10 cellular contexts compared by ENCODE assay signal in the genomic region with DNA sequence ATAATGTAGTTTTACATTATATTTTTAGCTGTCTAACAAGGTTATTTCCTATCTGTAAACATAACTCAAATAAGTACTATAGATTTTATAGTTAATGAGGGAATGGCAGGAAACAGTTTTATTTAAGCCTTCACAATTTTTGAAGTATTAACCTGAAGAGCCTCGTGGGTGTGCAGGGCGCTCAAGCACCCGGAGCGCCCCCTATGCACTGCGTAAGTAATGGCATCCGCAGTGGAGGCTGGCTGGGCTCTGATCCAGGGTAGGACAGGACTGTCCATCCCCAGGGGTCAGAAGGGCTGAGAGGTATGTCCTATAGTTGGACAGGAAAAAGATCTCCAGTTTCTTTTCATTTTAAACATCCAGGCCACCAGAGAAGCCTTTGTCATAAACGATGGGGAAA. TPM values are rescaled to one million over a fixed set of nuclear protein-coding genes. Genes with fewer than 3 reads are reported as not detected.
DNase-seq lines count a peak whose midpoint lies in the region; ATAC-seq, FAIRE-seq and TF ChIP-seq lines count a peak whose summit lies in the region.
"Had no signal": no experiment of that assay in that cellular context is flagged by ENCODE, and none has a peak within 500 bp of the region (broad histone marks: within the 10 kb centered on the region; RNA-seq: fewer than 3 reads in every experiment).

No MANE protein-coding gene starts in this region.

- no peaks in the 10 kb centered on the region for H4K20me1 ChIP-seq in DND-41 (ENCODE audit: insufficient read depth, low read length)
- no peaks in the 10 kb centered on the region for H4K20me1 ChIP-seq in astrocyte (ENCODE audit: insufficient read depth, low read length)

- H3K4me3 ChIP-seq in DND-41 (ENCODE audit: low read depth in 1 of 2, low read length in 2 of 2) (no peak overlapping the region), astrocyte (ENCODE audit: insufficient read depth, low read depth, low read length) (no peak overlapping the region), lower lobe of right lung (no peak overlapping the region), spleen (no peak overlapping the region)

- whole genome bisulfite sequencing in spleen, 5 donors: 5 to 12% (median 9%) methylated on average over 7 of the region's 7 CpGs

- H3K9me3 ChIP-seq in DND-41 (ENCODE audit: insufficient read depth, low read length, severe bottlenecking) (no peaks in the 10 kb centered on the region), astrocyte (ENCODE audit: insufficient read depth, low read depth, low read length) (no peaks in the 10 kb centered on the region), lower lobe of right lung (no peaks in the 10 kb centered on the region), spleen (no peaks in the 10 kb centered on the region)

- H3K27ac ChIP-seq in DND-41 (ENCODE audit: low read length): no peak overlapping the region
- H3K27ac ChIP-seq in astrocyte (ENCODE audit: low read depth, low read length): no peak overlapping the region
- no peak overlapping the region for H3K27ac ChIP-seq in lower lobe of right lung
- no peak overlapping the region for H3K27ac ChIP-seq in spleen

- no peak overlapping the region for H2AFZ ChIP-seq in DND-41 (ENCODE audit: low read depth, low read length)
- no peak overlapping the region for H2AFZ ChIP-seq in astrocyte (ENCODE audit: low read depth, low read length)

- H3K36me3 Mint-ChIP-seq in astrocyte (ENCODE audit: low read depth, unreplicated experiment): no peaks in the 10 kb centered on the region
- no peaks in the 10 kb centered on the region for H3K36me3 Mint-ChIP-seq in stimulated activated memory B cell treated with anti-CD40 and anti-IgM and Interleukin-4, amounts not matched to agents 10 μg/mL and 1 μg/mL and 100 μg/mL, for 72 hours
- H3K36me3 Mint-ChIP-seq: activated naive CD4-positive, alpha-beta T cell treated with anti-CD3 and anti-CD28 coated beads, Interleukin-2, amount 50 U/mL, for 24 hours; memory B cell had no signal

- no peaks in the 10 kb centered on the region for H3K4me1 ChIP-seq in DND-41 (ENCODE audit: insufficient read depth, low read length)
- peaks cover 47% of the 10 kb centered on the region for H3K4me1 ChIP-seq in astrocyte (ENCODE audit: insufficient read depth, low read length)
- H3K4me1 ChIP-seq in lower lobe of right lung: peaks cover 19% of the 10 kb centered on the region
- peaks cover 0 to 44% (median 23%) of the 10 kb centered on the region in 6 donors for H3K4me1 ChIP-seq in spleen

- H3K27ac Mint-ChIP-seq in astrocyte (ENCODE audit: unreplicated experiment): no peak overlapping the region
- H3K27ac Mint-ChIP-seq in stimulated activated memory B cell treated with anti-CD40 and anti-IgM and Interleukin-4, amounts not matched to agents 10 μg/mL and 1 μg/mL and 100 μg/mL, for 72 hours: no peak overlapping the region
- H3K27ac Mint-ChIP-seq: activated naive CD4-positive, alpha-beta T cell treated with anti-CD3 and anti-CD28 coated beads, Interleukin-2, amount 50 U/mL, for 24 hours; memory B cell had no signal

- no peak for TF ChIP-seq POLR2A in spleen (IDR thresholded peaks at IDR 0.05)

- TF ChIP-seq CTCF in DND-41 (IDR thresholded peaks at IDR 0.05; ENCODE audit: borderline replicate concordance, extremely low read depth, low read length, poor library complexity, severe bottlenecking): peak; percentile 71
- TF ChIP-seq CTCF in astrocyte (IDR thresholded peaks at IDR 0.05; ENCODE audit: insufficient read depth, low read depth, low read length): peak; percentile 66
- TF ChIP-seq CTCF in lower lobe of right lung (IDR thresholded peaks at IDR 0.05): peak; percentile 45
- TF ChIP-seq CTCF in spleen (IDR thresholded peaks at IDR 0.05 in 8 of 11, conservative IDR thresholded peaks at IDR 0.05 in 3 of 11): peak in 4 of 11 experiments; percentile 17 to 36 (median 28)

- H3K27me3 ChIP-seq in DND-41 (ENCODE audit: insufficient read depth, low read length, poor library complexity) (no peaks in the 10 kb centered on the region), astrocyte (ENCODE audit: insufficient read depth, low read length) (peaks cover 22% of the 10 kb centered on the region), lower lobe of right lung (ENCODE audit: low read depth) (peaks cover 94% of the 10 kb centered on the region), spleen (replicated peaks in 1 of 7) (peaks cover 12 to 100% (median 95%) of the 10 kb centered on the region in 7 donors)

- peaks cover 16% of the 10 kb centered on the region for H3K9me3 Mint-ChIP-seq in astrocyte (ENCODE audit: unreplicated experiment)
- H3K9me3 Mint-ChIP-seq in stimulated activated memory B cell treated with anti-CD40 and anti-IgM and Interleukin-4, amounts not matched to agents 10 μg/mL and 1 μg/mL and 100 μg/mL, for 72 hours: no peaks in the 10 kb centered on the region
- H3K9me3 Mint-ChIP-seq: activated naive CD4-positive, alpha-beta T cell treated with anti-CD3 and anti-CD28 coated beads, Interleukin-2, amount 50 U/mL, for 24 hours; memory B cell had no signal

- no peak overlapping the region for H3K9ac ChIP-seq in DND-41 (ENCODE audit: low read depth, low read length)
- H3K9ac ChIP-seq in astrocyte (ENCODE audit: low read length): no peak overlapping the region

- DNase-seq in DND-41: no peak
- peak; percentile 51 for DNase-seq in HT-29 (ENCODE audit: low spot score)
- no peak for DNase-seq in astrocyte (ENCODE audit: low read depth)
- no peak for DNase-seq in lower lobe of right lung
- no peak for DNase-seq in GM03348 (ENCODE audit: low spot score)
- DNase-seq in spleen: no peak

- intact Hi-C loops in lower lobe of right lung (cut with DNase I) (loop anchor here (10.0 kb wide), 1 partner anchor 392 kb away; no protein-coding TSS in a partner anchor), spleen (cut with DNase I; ENCODE audit: low total_unique reads) (no loop called here)

- H3K36me3 ChIP-seq in DND-41 (ENCODE audit: insufficient read depth, low read length) (no peaks in the 10 kb centered on the region), astrocyte (ENCODE audit: insufficient read depth, low read length) (no peaks in the 10 kb centered on the region), lower lobe of right lung (no peaks in the 10 kb centered on the region), spleen (no peaks in the 10 kb centered on the region)

- no peak for FAIRE-seq in astrocyte (lab: Jason Lieb, UNC)

- ATAC-seq in DND-41 (ENCODE audit: insufficient read depth, low read depth): peak; percentile 45; the same call in 2 of the 3 replicates
- peak; percentile 49 to 51 for ATAC-seq in lower lobe of right lung
- no peak for ATAC-seq in stimulated activated memory B cell treated with anti-CD40 and anti-IgM and Interleukin-4, amounts not matched to agents 10 μg/mL and 1 μg/mL and 100 μg/mL, for 72 hours
- ATAC-seq in GM19035 (IDR thresholded peaks at IDR 0.05; ENCODE audit: unreplicated experiment): no peak

- peaks cover 16% of the 10 kb centered on the region for H3K4me1 Mint-ChIP-seq in astrocyte (ENCODE audit: low read depth, unreplicated experiment)
- no peaks in the 10 kb centered on the region for H3K4me1 Mint-ChIP-seq in stimulated activated memory B cell treated with anti-CD40 and anti-IgM and Interleukin-4, amounts not matched to agents 10 μg/mL and 1 μg/mL and 100 μg/mL, for 72 hours
- H3K4me1 Mint-ChIP-seq: memory B cell had no signal

- H3K79me2 ChIP-seq in DND-41 (ENCODE audit: insufficient read depth, low read length) (no peaks in the 10 kb centered on the region), astrocyte (ENCODE audit: insufficient read depth, low read length) (no peaks in the 10 kb centered on the region)

- no peak overlapping the region for H3K4me3 Mint-ChIP-seq in astrocyte (ENCODE audit: unreplicated experiment)
- no peak overlapping the region for H3K4me3 Mint-ChIP-seq in stimulated activated memory B cell treated with anti-CD40 and anti-IgM and Interleukin-4, amounts not matched to agents 10 μg/mL and 1 μg/mL and 100 μg/mL, for 72 hours
- H3K4me3 Mint-ChIP-seq: activated naive CD4-positive, alpha-beta T cell treated with anti-CD3 and anti-CD28 coated beads, Interleukin-2, amount 50 U/mL, for 24 hours; memory B cell had no signal

- H3K4me2 ChIP-seq in DND-41 (ENCODE audit: insufficient read depth, low read length) (no peak overlapping the region), astrocyte (ENCODE audit: low read length) (no peak overlapping the region)

- peaks cover 19% of the 10 kb centered on the region for H3K27me3 Mint-ChIP-seq in astrocyte (ENCODE audit: low read depth, unreplicated experiment)
- H3K27me3 Mint-ChIP-seq in stimulated activated memory B cell treated with anti-CD40 and anti-IgM and Interleukin-4, amounts not matched to agents 10 μg/mL and 1 μg/mL and 100 μg/mL, for 72 hours: peaks cover 98% of the 10 kb centered on the region

RNA-seq across cellular contexts. Expression of gene GBX2, which starts 8.2 kb away (rescaled TPM):
- not detected in 2 replicates for total RNA-seq in HT-29 (2014; rRNA removed; shearing (Covaris generic))
- total RNA-seq in astrocyte (1.2 and 1.8 TPM in 2 replicates), lower lobe of right lung (not detected), spleen (under 1 TPM in 1 of 7 donors, not detected in 6; 0.69 TPM)
- not detected for polyA plus RNA-seq in spleen

Comparison
In these comparisons a context has a peak if more than half of its experiments do, and no peak if none do; other contexts are left out.
1. ATAC-seq: peak in DND-41 (single experiment) and lower lobe of right lung (2 of 2); none in stimulated activated memory B cell treated with anti-CD40 and anti-IgM and Interleukin-4, amounts not matched to agents 10 μg/mL and 1 μg/mL and 100 μg/mL, for 72 hours (single experiment) and GM19035 (single experiment).